32 cellular contexts compared by ENCODE assay signal in the genomic region with DNA sequence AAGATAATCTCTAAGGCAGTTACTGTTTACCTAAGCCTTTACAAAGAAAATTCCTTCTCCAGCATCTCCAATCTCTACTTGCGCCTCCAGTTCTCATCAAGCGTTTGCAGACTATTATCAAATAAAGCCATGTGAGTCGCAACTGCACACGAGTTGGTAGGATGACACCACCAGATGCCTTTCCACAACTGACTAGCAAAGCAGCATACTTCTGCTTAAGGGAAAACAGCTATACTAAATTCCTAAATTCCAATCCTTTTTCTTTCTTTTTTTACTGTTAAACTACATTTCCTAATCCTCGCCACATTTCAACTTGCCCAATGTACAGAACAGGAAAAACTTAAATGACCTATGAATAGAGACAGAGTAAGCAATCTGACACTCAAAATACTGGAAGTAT.
"Had no signal": no experiment of that assay in that cellular context is flagged by ENCODE, and none has a peak within 500 bp of the region (broad histone marks: within the 10 kb centered on the region; RNA-seq: fewer than 3 reads in every experiment).

No MANE protein-coding gene starts in this region.

- DNase-seq: dermis blood vessel endothelial cell; effector memory CD4-positive, alpha-beta T cell; erythroblast; esophagus squamous epithelium; foreskin fibroblast; gastrocnemius medialis; glutamatergic neuron; heart right ventricle; hypothalamus; immature natural killer cell; left ventricle myocardium superior; lower lobe of right lung; natural killer cell; occipital lobe; ovary; posterior cingulate gyrus; psoas muscle; right cardiac atrium; sigmoid colon; spleen; stimulated activated CD4-positive, alpha-beta T cell treated with anti-CD3 and anti-CD28 coated beads, Interleukin-4, amount 100 ng/mL, for 4 hours; stimulated activated naive CD8-positive, alpha-beta T cell treated with anti-CD3 and anti-CD28 coated beads, Interleukin-15, Interleukin-2, amounts not matched to agents 100 U/mL and 50 U/mL, for 24 hours; substantia nigra; testis; tibial artery; upper lobe of left lung had no signal

- H3K36me3 ChIP-seq: ovary had no signal

- H3K27me3 ChIP-seq: esophagus squamous epithelium, gastrocnemius medialis, heart right ventricle, ovary, sigmoid colon, spleen, testis, tibial artery, upper lobe of left lung had no signal

- H3K9me3 ChIP-seq: esophagus squamous epithelium, gastrocnemius medialis, heart right ventricle, lower lobe of right lung, ovary, psoas muscle, sigmoid colon, spleen, testis, tibial artery, upper lobe of left lung had no signal

- H3K27ac ChIP-seq: coronary artery, esophagus squamous epithelium, gastrocnemius medialis, heart right ventricle, lower lobe of right lung, ovary, psoas muscle, sigmoid colon, skin epidermis, spleen, testis, tibial artery, upper lobe of left lung had no signal

- FAIRE-seq: endometrium, keratinocyte, urothelium cell line had no signal

- ATAC-seq: gastrocnemius medialis; heart right ventricle; left ventricle myocardium superior; lower lobe of right lung; natural killer cell; psoas muscle; right cardiac atrium; stimulated activated memory B cell treated with anti-CD40 and anti-IgM and Interleukin-4, amounts not matched to agents 10 μg/mL and 1 μg/mL and 100 μg/mL, for 72 hours; stimulated activated naive CD8-positive, alpha-beta T cell treated with anti-CD3 and anti-CD28 coated beads, Interleukin-15, Interleukin-2, amounts not matched to agents 100 U/mL and 50 U/mL, for 24 hours had no signal

- H3K4me3 ChIP-seq: coronary artery, esophagus squamous epithelium, gastrocnemius medialis, heart right ventricle, lower lobe of right lung, ovary, psoas muscle, sigmoid colon, skin epidermis, spleen, testis, tibial artery, upper lobe of left lung had no signal

- H3K4me1 ChIP-seq: esophagus squamous epithelium, gastrocnemius medialis, heart right ventricle, lower lobe of right lung, psoas muscle, sigmoid colon, spleen, testis, tibial artery, upper lobe of left lung had no signal
